In the genomic region with DNA sequence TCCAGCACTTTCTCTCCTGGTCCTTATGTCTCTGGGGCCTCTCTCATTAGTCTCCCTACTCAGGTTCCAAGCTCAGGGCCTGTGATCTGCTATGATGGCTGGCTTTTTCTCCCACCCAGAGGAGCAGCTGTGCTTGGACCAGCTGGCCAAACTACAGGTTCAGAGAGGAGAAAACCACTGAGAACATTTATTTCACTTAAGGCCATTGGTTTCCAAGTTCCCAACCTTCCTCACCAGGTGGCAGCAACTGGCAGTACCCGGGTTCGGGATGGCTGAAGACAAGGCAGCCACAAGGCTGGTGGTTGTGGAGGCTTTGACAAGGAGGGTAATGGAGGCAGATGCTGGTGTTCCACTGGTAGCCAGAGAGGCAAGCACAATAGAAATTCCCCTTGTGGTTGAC, we compare ENCODE assay signal across 1 cellular context.
TF ChIP-seq lines count a peak whose summit lies in the region.

No MANE protein-coding gene starts in this region.

TF ChIP-seq in GM12878, 131 proteins besides CTCF, POLR2A, EP300 and RAD21 (continued from another document):
- no peak for TF ChIP-seq IKZF1 (conservative IDR thresholded peaks at IDR 0.05)
- TF ChIP-seq, protein P1, sequence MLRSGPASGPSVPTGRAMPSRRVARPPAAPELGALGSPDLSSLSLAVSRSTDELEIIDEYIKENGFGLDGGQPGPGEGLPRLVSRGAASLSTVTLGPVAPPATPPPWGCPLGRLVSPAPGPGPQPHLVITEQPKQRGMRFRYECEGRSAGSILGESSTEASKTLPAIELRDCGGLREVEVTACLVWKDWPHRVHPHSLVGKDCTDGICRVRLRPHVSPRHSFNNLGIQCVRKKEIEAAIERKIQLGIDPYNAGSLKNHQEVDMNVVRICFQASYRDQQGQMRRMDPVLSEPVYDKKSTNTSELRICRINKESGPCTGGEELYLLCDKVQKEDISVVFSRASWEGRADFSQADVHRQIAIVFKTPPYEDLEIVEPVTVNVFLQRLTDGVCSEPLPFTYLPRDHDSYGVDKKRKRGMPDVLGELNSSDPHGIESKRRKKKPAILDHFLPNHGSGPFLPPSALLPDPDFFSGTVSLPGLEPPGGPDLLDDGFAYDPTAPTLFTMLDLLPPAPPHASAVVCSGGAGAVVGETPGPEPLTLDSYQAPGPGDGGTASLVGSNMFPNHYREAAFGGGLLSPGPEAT (IDR thresholded peaks at IDR 0.05; ENCODE audit: low read depth) = no peak
- TF ChIP-seq RCOR1 (conservative IDR thresholded peaks at IDR 0.05; ENCODE audit: low read depth, low read length) = no peak
- no peak for TF ChIP-seq SMAD1 (IDR thresholded peaks at IDR 0.05; ENCODE audit: low read depth, partially characterized antibody)
- no peak for TF ChIP-seq BACH1 (IDR thresholded peaks at IDR 0.05; ENCODE audit: borderline replicate concordance)
- TF ChIP-seq PML (IDR thresholded peaks at IDR 0.05; ENCODE audit: low read length) = no peak
- TF ChIP-seq, protein P2, sequence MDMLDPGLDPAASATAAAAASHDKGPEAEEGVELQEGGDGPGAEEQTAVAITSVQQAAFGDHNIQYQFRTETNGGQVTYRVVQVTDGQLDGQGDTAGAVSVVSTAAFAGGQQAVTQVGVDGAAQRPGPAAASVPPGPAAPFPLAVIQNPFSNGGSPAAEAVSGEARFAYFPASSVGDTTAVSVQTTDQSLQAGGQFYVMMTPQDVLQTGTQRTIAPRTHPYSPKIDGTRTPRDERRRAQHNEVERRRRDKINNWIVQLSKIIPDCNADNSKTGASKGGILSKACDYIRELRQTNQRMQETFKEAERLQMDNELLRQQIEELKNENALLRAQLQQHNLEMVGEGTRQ (IDR thresholded peaks at IDR 0.05; ENCODE audit: borderline replicate concordance, low read depth, low read length) = no peak
- TF ChIP-seq PAX8 (IDR thresholded peaks at IDR 0.05) = no peak
- TF ChIP-seq, protein P3, sequence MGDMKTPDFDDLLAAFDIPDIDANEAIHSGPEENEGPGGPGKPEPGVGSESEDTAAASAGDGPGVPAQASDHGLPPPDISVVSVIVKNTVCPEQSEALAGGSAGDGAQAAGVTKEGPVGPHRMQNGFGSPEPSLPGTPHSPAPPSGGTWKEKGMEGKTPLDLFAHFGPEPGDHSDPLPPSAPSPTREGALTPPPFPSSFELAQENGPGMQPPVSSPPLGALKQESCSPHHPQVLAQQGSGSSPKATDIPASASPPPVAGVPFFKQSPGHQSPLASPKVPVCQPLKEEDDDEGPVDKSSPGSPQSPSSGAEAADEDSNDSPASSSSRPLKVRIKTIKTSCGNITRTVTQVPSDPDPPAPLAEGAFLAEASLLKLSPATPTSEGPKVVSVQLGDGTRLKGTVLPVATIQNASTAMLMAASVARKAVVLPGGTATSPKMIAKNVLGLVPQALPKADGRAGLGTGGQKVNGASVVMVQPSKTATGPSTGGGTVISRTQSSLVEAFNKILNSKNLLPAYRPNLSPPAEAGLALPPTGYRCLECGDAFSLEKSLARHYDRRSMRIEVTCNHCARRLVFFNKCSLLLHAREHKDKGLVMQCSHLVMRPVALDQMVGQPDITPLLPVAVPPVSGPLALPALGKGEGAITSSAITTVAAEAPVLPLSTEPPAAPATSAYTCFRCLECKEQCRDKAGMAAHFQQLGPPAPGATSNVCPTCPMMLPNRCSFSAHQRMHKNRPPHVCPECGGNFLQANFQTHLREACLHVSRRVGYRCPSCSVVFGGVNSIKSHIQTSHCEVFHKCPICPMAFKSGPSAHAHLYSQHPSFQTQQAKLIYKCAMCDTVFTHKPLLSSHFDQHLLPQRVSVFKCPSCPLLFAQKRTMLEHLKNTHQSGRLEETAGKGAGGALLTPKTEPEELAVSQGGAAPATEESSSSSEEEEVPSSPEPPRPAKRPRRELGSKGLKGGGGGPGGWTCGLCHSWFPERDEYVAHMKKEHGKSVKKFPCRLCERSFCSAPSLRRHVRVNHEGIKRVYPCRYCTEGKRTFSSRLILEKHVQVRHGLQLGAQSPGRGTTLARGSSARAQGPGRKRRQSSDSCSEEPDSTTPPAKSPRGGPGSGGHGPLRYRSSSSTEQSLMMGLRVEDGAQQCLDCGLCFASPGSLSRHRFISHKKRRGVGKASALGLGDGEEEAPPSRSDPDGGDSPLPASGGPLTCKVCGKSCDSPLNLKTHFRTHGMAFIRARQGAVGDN (IDR thresholded peaks at IDR 0.05) = no peak
- no peak for TF ChIP-seq SREBF1 (IDR thresholded peaks at IDR 0.05; ENCODE audit: low read length)
- no peak for TF ChIP-seq DPF2 (IDR thresholded peaks at IDR 0.05)
- TF ChIP-seq KDM1A (IDR thresholded peaks at IDR 0.05; ENCODE audit: borderline replicate concordance) = no peak
- no peak for TF ChIP-seq SUZ12 (IDR thresholded peaks at IDR 0.05; ENCODE audit: unreplicated experiment)
